ENCODE assay signal across 1 cellular context in genomic region chr19:8552810-8553209, GRCh38.
TF ChIP-seq lines count a peak whose summit lies in the region.

No MANE protein-coding gene starts in this region.

TF ChIP-seq in HepG2, 621 proteins besides CTCF, POLR2A, EP300 and RAD21 (continues in another document):
- no peak for TF ChIP-seq SALL2 (CRISPR knock-in tag; IDR thresholded peaks at IDR 0.05)
- TF ChIP-seq EEA1 (CRISPR knock-in tag; IDR thresholded peaks at IDR 0.05; ENCODE audit: borderline replicate concordance), result no peak
- no peak for TF ChIP-seq MEIS1 (CRISPR knock-in tag; IDR thresholded peaks at IDR 0.05; ENCODE audit: borderline replicate concordance)
- TF ChIP-seq HHEX (CRISPR knock-in tag; IDR thresholded peaks at IDR 0.05), result no peak
- TF ChIP-seq ZNF800 (CRISPR knock-in tag; IDR thresholded peaks at IDR 0.05), result no peak
- TF ChIP-seq KAT8 (CRISPR knock-in tag; IDR thresholded peaks at IDR 0.05), result peak; percentile 73
- 0 out of 2 replicates have a peak, but pooled peaks have one; percentile 26 for TF ChIP-seq REPIN1 (CRISPR knock-in tag; IDR thresholded peaks at IDR 0.05; ENCODE audit: borderline replicate concordance, low read depth)
- TF ChIP-seq SALL1 (CRISPR knock-in tag; IDR thresholded peaks at IDR 0.05), result no peak
- TF ChIP-seq KMT2A (CRISPR knock-in tag; IDR thresholded peaks at IDR 0.05), result no peak
- TF ChIP-seq ZBTB7A (CRISPR knock-in tag; IDR thresholded peaks at IDR 0.05), result no peak
- TF ChIP-seq TP53 (CRISPR knock-in tag; conservative IDR thresholded peaks at IDR 0.05), result no peak
- no peak for TF ChIP-seq ZNF354B (CRISPR knock-in tag; IDR thresholded peaks at IDR 0.05)
- TF ChIP-seq TEAD2 (CRISPR knock-in tag; IDR thresholded peaks at IDR 0.05), result no peak
- TF ChIP-seq FOSL1 (CRISPR knock-in tag; IDR thresholded peaks at IDR 0.05; ENCODE audit: borderline replicate concordance), result no peak
- TF ChIP-seq KDM3A (CRISPR knock-in tag; IDR thresholded peaks at IDR 0.05; ENCODE audit: low read depth), result no peak
- TF ChIP-seq GABPA (IDR thresholded peaks at IDR 0.05; ENCODE audit: low read depth, low read length), result peak; percentile 70
- peak; percentile 93 for TF ChIP-seq GABPA (CRISPR knock-in tag; IDR thresholded peaks at IDR 0.05; ENCODE audit: low read depth)
- TF ChIP-seq PAWR (CRISPR knock-in tag; IDR thresholded peaks at IDR 0.05; ENCODE audit: borderline replicate concordance), result no peak
- no peak for TF ChIP-seq ZNF883 (CRISPR knock-in tag; IDR thresholded peaks at IDR 0.05; ENCODE audit: not compliant biosample characterization)
- TF ChIP-seq TRIM24 (CRISPR knock-in tag; IDR thresholded peaks at IDR 0.05), result no peak
- no peak for TF ChIP-seq TMF1 (CRISPR knock-in tag; IDR thresholded peaks at IDR 0.05; ENCODE audit: low read depth)
- TF ChIP-seq ZMYM4 (CRISPR knock-in tag; IDR thresholded peaks at IDR 0.05), result no peak
- no peak for TF ChIP-seq U2AF1 (optimal IDR thresholded peaks at IDR 0.05; ENCODE audit: low read depth, low read length)
- no peak for TF ChIP-seq DNMT1 (CRISPR knock-in tag; IDR thresholded peaks at IDR 0.05)
- peak; percentile 88 for TF ChIP-seq YY1 (IDR thresholded peaks at IDR 0.05; ENCODE audit: insufficient read depth, insufficient replicate concordance, low read depth, low read length)
- peak; percentile 56; the same call in 1 of the 2 replicates for TF ChIP-seq EHMT2 (IDR thresholded peaks at IDR 0.05; ENCODE audit: borderline replicate concordance, low read depth, low read length)
- no peak for TF ChIP-seq ZNF724P (CRISPR knock-in tag; IDR thresholded peaks at IDR 0.05; ENCODE audit: borderline replicate concordance)
- TF ChIP-seq ZNF432 (CRISPR knock-in tag; IDR thresholded peaks at IDR 0.05; ENCODE audit: borderline replicate concordance), result no peak
- TF ChIP-seq SP5 (CRISPR knock-in tag; IDR thresholded peaks at IDR 0.05; ENCODE audit: borderline replicate concordance, low read depth), result no peak
- no peak for TF ChIP-seq ZBTB7B (CRISPR knock-in tag; IDR thresholded peaks at IDR 0.05)
- no peak for TF ChIP-seq CSRNP2 (CRISPR knock-in tag; conservative IDR thresholded peaks at IDR 0.05; ENCODE audit: low read depth)
- TF ChIP-seq NCOA2 (CRISPR knock-in tag; IDR thresholded peaks at IDR 0.05), result no peak
- TF ChIP-seq PAX8 (CRISPR knock-in tag; IDR thresholded peaks at IDR 0.05; ENCODE audit: borderline replicate concordance), result no peak
- no peak for TF ChIP-seq ONECUT2 (CRISPR knock-in tag; IDR thresholded peaks at IDR 0.05)
- TF ChIP-seq KDM5B (CRISPR knock-in tag; IDR thresholded peaks at IDR 0.05; ENCODE audit: borderline replicate concordance), result no peak
- TF ChIP-seq ZNF496 (CRISPR knock-in tag; IDR thresholded peaks at IDR 0.05; ENCODE audit: insufficient replicate concordance), result no peak
- TF ChIP-seq ZNF574 (CRISPR knock-in tag; IDR thresholded peaks at IDR 0.05), result peak; percentile 39; the same call in 1 of the 2 replicates
- TF ChIP-seq NCOA5 (CRISPR knock-in tag; IDR thresholded peaks at IDR 0.05), result no peak
- peak; percentile 46 for TF ChIP-seq ZBTB40 (IDR thresholded peaks at IDR 0.05)
- TF ChIP-seq ZBTB40 (CRISPR knock-in tag; IDR thresholded peaks at IDR 0.05), result no peak
- TF ChIP-seq SETDB1 (CRISPR knock-in tag; IDR thresholded peaks at IDR 0.05; ENCODE audit: borderline replicate concordance), result no peak
- TF ChIP-seq HES4 (CRISPR knock-in tag; IDR thresholded peaks at IDR 0.05; ENCODE audit: borderline replicate concordance), result no peak
- TF ChIP-seq ZNF558 (CRISPR knock-in tag; IDR thresholded peaks at IDR 0.05; ENCODE audit: borderline replicate concordance), result no peak
- TF ChIP-seq TFAP4 (IDR thresholded peaks at IDR 0.05; ENCODE audit: borderline replicate concordance, low read depth), result no peak
- no peak for TF ChIP-seq ZBTB8A (CRISPR knock-in tag; IDR thresholded peaks at IDR 0.05; ENCODE audit: borderline replicate concordance, low read depth)
- TF ChIP-seq THAP11 (CRISPR knock-in tag; IDR thresholded peaks at IDR 0.05), result peak; percentile 67
- TF ChIP-seq BATF2 (CRISPR knock-in tag; IDR thresholded peaks at IDR 0.05), result no peak
- no peak for TF ChIP-seq ZNF562 (CRISPR knock-in tag; IDR thresholded peaks at IDR 0.05; ENCODE audit: borderline replicate concordance)
- TF ChIP-seq HCFC1 (IDR thresholded peaks at IDR 0.05; ENCODE audit: low read depth, low read length), result peak; percentile 37; the same call in 1 of the 2 replicates
- no peak for TF ChIP-seq NFATC3 (CRISPR knock-in tag; IDR thresholded peaks at IDR 0.05)
- no peak for TF ChIP-seq ZNF17 (CRISPR knock-in tag; IDR thresholded peaks at IDR 0.05)
- TF ChIP-seq ZNF570 (CRISPR knock-in tag; IDR thresholded peaks at IDR 0.05; ENCODE audit: borderline replicate concordance), result no peak
- no peak for TF ChIP-seq ZNF549 (CRISPR knock-in tag; IDR thresholded peaks at IDR 0.05)
- TF ChIP-seq FOXA3 (CRISPR knock-in tag; IDR thresholded peaks at IDR 0.05), result no peak
- TF ChIP-seq ETV6 (CRISPR knock-in tag; conservative IDR thresholded peaks at IDR 0.05), result no peak
- TF ChIP-seq GABPB1 (CRISPR knock-in tag; IDR thresholded peaks at IDR 0.05), result peak; percentile 75
- TF ChIP-seq PHF20 (CRISPR knock-in tag; IDR thresholded peaks at IDR 0.05), result peak; percentile 86
- no peak for TF ChIP-seq BHLHE40 (IDR thresholded peaks at IDR 0.05; ENCODE audit: low read length)
- TF ChIP-seq BRF2 (CRISPR knock-in tag; IDR thresholded peaks at IDR 0.05), result no peak
